ENCODE assay signal across 18 cellular contexts in the genomic region with DNA sequence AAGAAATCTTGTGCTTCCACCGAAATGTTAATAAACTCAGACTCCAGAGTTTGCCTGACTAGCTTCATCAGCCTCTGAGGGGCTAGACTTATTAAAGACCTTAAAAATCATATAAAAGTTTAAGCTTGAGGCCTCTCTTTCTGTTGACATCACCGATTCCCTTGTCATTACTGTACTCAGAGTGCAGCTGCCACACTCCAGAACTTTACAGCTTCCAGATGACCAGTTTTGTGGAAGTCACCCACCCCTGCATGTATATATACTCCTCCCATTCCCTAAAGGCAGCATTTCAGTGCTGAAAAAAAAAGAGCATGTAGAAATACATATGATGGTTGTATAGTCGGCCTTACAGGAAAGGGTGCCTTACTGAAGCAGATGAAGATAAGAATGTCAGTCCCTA.
"Had no signal": no experiment of that assay in that cellular context is flagged by ENCODE, and none has a peak within 500 bp of the region (broad histone marks: within the 10 kb centered on the region; RNA-seq: fewer than 3 reads in every experiment).

No MANE protein-coding gene starts in this region.

- H3K27me3 ChIP-seq: brain microvascular endothelial cell, testis had no signal

- H3K4me3 ChIP-seq: lower lobe of right lung, prostate gland, testis had no signal

- H3K4me3 Mint-ChIP-seq: activated naive CD8-positive, alpha-beta T cell; natural killer cell; stimulated activated naive CD8-positive, alpha-beta T cell treated with anti-CD3 and anti-CD28 coated beads, Interleukin-15, Interleukin-2, amounts not matched to agents 100 ng/mL and 50 ng/mL, for 24 hours had no signal

- H3K27ac Mint-ChIP-seq: activated naive CD8-positive, alpha-beta T cell; natural killer cell; stimulated activated naive CD8-positive, alpha-beta T cell treated with anti-CD3 and anti-CD28 coated beads, Interleukin-15, Interleukin-2, amounts not matched to agents 100 ng/mL and 50 ng/mL, for 24 hours had no signal

- ATAC-seq: lower lobe of right lung, natural killer cell, sciatic nerve had no signal

- DNase-seq: activated CD4-positive, alpha-beta T cell treated with anti-CD3 and anti-CD28 coated beads, Interleukin-2, amount 50 U/mL, for 1 hour; activated CD4-positive, CD25-positive, alpha-beta regulatory T cell; activated effector memory CD4-positive, alpha-beta T cell treated with anti-CD3 and anti-CD28 coated beads, Interleukin-2, amount 50 U/mL, for 16 hours; activated T-cell treated with anti-CD3 and anti-CD28 coated beads for 4 hours; amygdala; brain microvascular endothelial cell; effector memory CD4-positive, alpha-beta T cell; hypothalamus; lower lobe of right lung; natural killer cell; nucleus accumbens; stimulated activated CD4-positive, alpha-beta T cell treated with anti-CD3 and anti-CD28 coated beads, Interleukin-4, amount 100 ng/mL, for 24 hours; T-helper 2 cell; testis had no signal

- H3K9me3 ChIP-seq: prostate gland, testis had no signal

- H3K27me3 Mint-ChIP-seq: activated naive CD8-positive, alpha-beta T cell; stimulated activated naive CD8-positive, alpha-beta T cell treated with anti-CD3 and anti-CD28 coated beads, Interleukin-15, Interleukin-2, amounts not matched to agents 100 ng/mL and 50 ng/mL, for 24 hours had no signal

- H3K4me1 ChIP-seq: prostate gland had no signal

- H3K27ac ChIP-seq: brain microvascular endothelial cell, lower lobe of right lung, prostate gland, testis had no signal
